ENCODE assay signal across 11 cellular contexts in the genomic region with DNA sequence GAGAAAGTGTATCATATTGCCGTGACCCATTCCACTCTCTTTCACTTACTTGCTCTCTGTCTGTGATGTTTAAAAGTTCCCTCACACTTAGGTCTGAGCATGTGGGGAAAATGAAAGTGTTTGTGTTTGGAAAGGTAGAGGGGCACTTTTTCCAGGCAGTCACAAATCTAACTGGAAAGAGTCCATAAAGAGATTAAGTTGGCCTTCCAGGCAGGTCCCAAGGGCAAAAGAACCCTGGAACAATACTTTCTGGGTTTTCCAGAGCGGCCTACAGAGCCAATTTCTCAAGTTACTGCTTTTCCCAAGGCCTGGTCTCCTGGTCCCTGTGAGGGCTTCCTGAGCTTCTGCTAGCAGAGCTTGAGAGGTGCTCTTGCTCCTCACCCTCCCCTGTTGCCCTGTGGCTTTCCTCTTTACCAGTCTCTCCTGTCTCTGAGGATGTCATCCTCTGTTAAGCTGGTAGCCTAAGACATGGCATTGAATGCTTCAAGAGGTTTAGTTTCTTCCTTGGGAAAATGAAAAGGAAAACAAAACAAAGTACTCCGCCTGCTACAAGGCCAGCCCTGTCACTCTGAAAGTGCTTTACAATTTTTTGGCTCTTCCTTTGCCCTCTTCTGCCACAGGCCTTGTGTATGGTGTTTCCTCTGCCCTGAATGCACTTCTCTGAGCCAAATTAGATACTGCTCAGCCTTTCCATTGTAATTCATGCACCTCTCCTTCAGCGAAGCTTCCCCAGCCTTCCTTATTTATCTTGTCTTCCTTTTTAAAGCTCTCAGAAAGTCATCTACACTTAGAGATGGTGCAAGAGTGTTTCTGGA. TPM values are rescaled to one million over a fixed set of nuclear protein-coding genes. Genes with fewer than 3 reads are reported as not detected.
A peak's percentile ranks its signal among the peaks of the same experiment; 100 is the strongest.
DNase-seq lines count a peak whose midpoint lies in the region; ATAC-seq, FAIRE-seq and TF ChIP-seq lines count a peak whose summit lies in the region.
"Had no signal": no experiment of that assay in that cellular context is flagged by ENCODE, and none has a peak within 500 bp of the region (broad histone marks: within the 10 kb centered on the region; RNA-seq: fewer than 3 reads in every experiment).

No MANE protein-coding gene starts in this region.

- H3K36me3 ChIP-seq in pancreas = no peaks in the 10 kb centered on the region
- H3K36me3 ChIP-seq in effector memory CD4-positive, alpha-beta T cell (ENCODE audit: control insufficient read depth, insufficient read depth, low read length) = no peaks in the 10 kb centered on the region

- H3K27me3 ChIP-seq in CD4-positive, alpha-beta T cell (ENCODE audit: control insufficient read depth, insufficient read depth, low read length) = no peaks in the 10 kb centered on the region
- no peaks in the 10 kb centered on the region for H3K27me3 ChIP-seq in pancreas
- no peaks in the 10 kb centered on the region for H3K27me3 ChIP-seq in effector memory CD4-positive, alpha-beta T cell (replicated peaks; ENCODE audit: control insufficient read depth, insufficient read depth, low read length, poor library complexity, severe bottlenecking)

- peaks cover 20 to 46% (median 21%) of the 10 kb centered on the region in 3 donors for H3K4me1 ChIP-seq in pancreas
- H3K4me1 ChIP-seq in effector memory CD4-positive, alpha-beta T cell (ENCODE audit: control insufficient read depth, insufficient read depth, low read length, poor library complexity, severe bottlenecking) = peaks cover 31% of the 10 kb centered on the region

- no peak for ATAC-seq in CD4-positive, alpha-beta T cell (ENCODE audit: poor library complexity)
- peak; percentile 31 for ATAC-seq in HG03442 (IDR thresholded peaks at IDR 0.05; ENCODE audit: unreplicated experiment)
- peak; percentile 41 for ATAC-seq in effector memory CD8-positive, alpha-beta T cell (replicated peaks)
- peak; percentile 32 to 73 (median 54) for ATAC-seq in pancreas

- H3K4me3 ChIP-seq in pancreas = no peak overlapping the region
- no peak overlapping the region for H3K4me3 ChIP-seq in effector memory CD4-positive, alpha-beta T cell (ENCODE audit: insufficient read depth, low read depth, low read length, poor library complexity, severe bottlenecking)

- CTCF ChIA-PET in CD4-positive, alpha-beta T cell (lab: Charles Lee) = interaction anchor here (1.0 to 1.8 kb wide), 3 partner anchors 20 to 296 kb away, joined by 3 to 12 read pairs (median 3); partner anchors contain the start of gene TES

- TF ChIP-seq CTCF in CD4-positive, alpha-beta T cell (IDR thresholded peaks at IDR 0.05) = no peak
- TF ChIP-seq CTCF in pancreas (IDR thresholded peaks at IDR 0.05) = no peak

- H3K36me3 Mint-ChIP-seq in CD4-positive, alpha-beta T cell (ENCODE audit: low read depth) = peaks cover 12% of the 10 kb centered on the region
- peaks cover 12% of the 10 kb centered on the region for H3K36me3 Mint-ChIP-seq in effector memory CD8-positive, alpha-beta T cell (ENCODE audit: insufficient read depth)

- peaks cover 97% of the 10 kb centered on the region for H3K4me1 Mint-ChIP-seq in CD4-positive, alpha-beta T cell (ENCODE audit: low read depth)
- peaks cover 41 to 77% of the 10 kb centered on the region in 2 donors for H3K4me1 Mint-ChIP-seq in effector memory CD8-positive, alpha-beta T cell (ENCODE audit: low read depth in 2 of 2)

- no peaks in the 10 kb centered on the region for H3K9me3 Mint-ChIP-seq in CD4-positive, alpha-beta T cell
- no peaks in the 10 kb centered on the region for H3K9me3 Mint-ChIP-seq in effector memory CD8-positive, alpha-beta T cell

- intact Hi-C loops in CD4-positive, alpha-beta T cell (cut with DNase I, micrococcal nuclease) = loop anchor here in 1 of 2 experiments (10.0 kb wide), 1 partner anchor 894 kb away; no protein-coding TSS in a partner anchor
- intact Hi-C loops in pancreas (cut with DNase I) = no loop called here

- no peak overlapping the region for H3K27ac ChIP-seq in CD4-positive, alpha-beta T cell (ENCODE audit: low read depth, low read length)
- H3K27ac ChIP-seq in pancreas = peak overlapping the region in 2 of 4 donors; percentile 63 to 75
- H3K27ac ChIP-seq in effector memory CD4-positive, alpha-beta T cell (ENCODE audit: insufficient read depth, low read length, poor library complexity, severe bottlenecking) = no peak overlapping the region

- no peak for DNase-seq in CD4-positive, alpha-beta T cell
- DNase-seq in effector memory CD8-positive, alpha-beta T cell = no peak
- DNase-seq in pancreas = peak in 1 of 6 donors; percentile 19
- no peak for DNase-seq in COLO668 (lab: John Stamatoyannopoulos, UW; ENCODE audit: unreplicated experiment)
- DNase-seq in ACHN = no peak
- no peak for DNase-seq in hypothalamus (lab: John Stamatoyannopoulos, UW)
- no peak for DNase-seq in effector memory CD4-positive, alpha-beta T cell
- DNase-seq: effector CD4-positive, alpha-beta T cell; GF-D8; T-helper 9 cell had no signal

- peak overlapping the region; percentile 65 for H3K27ac Mint-ChIP-seq in CD4-positive, alpha-beta T cell
- H3K27ac Mint-ChIP-seq in effector memory CD8-positive, alpha-beta T cell = peak overlapping the region; percentile 21 to 72

- POLR2A ChIA-PET in CD4-positive, alpha-beta T cell (lab: Charles Lee) = interaction anchor here (0.9 to 8.3 kb wide), 3 partner anchors 13 to 50 kb away, joined by 4 to 117 read pairs (median 7); partner anchors contain the start of gene TES

- in situ Hi-C loops in ACHN (cut with HindIII; ENCODE audit: low pct_ligation_motif_present, low pct_unique_long_range_greater_than_20kb, low sequenced_read_pairs) = no loop called here

- H3K9me3 ChIP-seq in CD4-positive, alpha-beta T cell (ENCODE audit: control insufficient read depth, low read length) = no peaks in the 10 kb centered on the region
- no peaks in the 10 kb centered on the region for H3K9me3 ChIP-seq in pancreas
- H3K9me3 ChIP-seq in effector memory CD4-positive, alpha-beta T cell (ENCODE audit: control insufficient read depth, low read length) = no peaks in the 10 kb centered on the region

- H3K27me3 Mint-ChIP-seq in CD4-positive, alpha-beta T cell = no peaks in the 10 kb centered on the region
- no peaks in the 10 kb centered on the region for H3K27me3 Mint-ChIP-seq in effector memory CD8-positive, alpha-beta T cell

- FAIRE-seq in pancreas (lab: Jason Lieb, UNC) = no peak

- peak overlapping the region; percentile 52 for H3K4me3 Mint-ChIP-seq in CD4-positive, alpha-beta T cell
- peak overlapping the region; percentile 8 to 49 for H3K4me3 Mint-ChIP-seq in effector memory CD8-positive, alpha-beta T cell

- 40 to 47% methylated on average over 4 of the region's 4 CpGs for WGBS in pancreas, 2 donors

RNA-seq across cellular contexts. Expression of gene TES, which starts 20.1 kb away (rescaled TPM):
- total RNA-seq in CD4-positive, alpha-beta T cell = 100 to 1,000 TPM; 114 to 120 TPM
- total RNA-seq in pancreas = 10 to 100 TPM; 17.3 to 37.0 (median 27.2) TPM
- polyA plus RNA-seq in pancreas = 10 to 100 TPM; 10.6 to 17.3 TPM
